Comparison of ENCODE assay signal across 8 cellular contexts in genomic region chr15:63505842-63506222, GRCh38. TPM values are rescaled to one million over a fixed set of nuclear protein-coding genes. Genes with fewer than 3 reads are reported as not detected.
A peak's percentile ranks its signal among the peaks of the same experiment; 100 is the strongest.
DNase-seq lines count a peak whose midpoint lies in the region; ATAC-seq, FAIRE-seq and TF ChIP-seq lines count a peak whose summit lies in the region.

No MANE protein-coding gene starts in this region.

- no peaks in the 10 kb centered on the region for H3K9me3 Mint-ChIP-seq in T-helper 2 cell treated with Interferon-gamma antibody and Interleukin-4, amounts not matched to agents 5 μg/mL and 100 μg/mL, for 36 hours
- no peaks in the 10 kb centered on the region for H3K9me3 Mint-ChIP-seq in activated naive CD8-positive, alpha-beta T cell treated with anti-CD3 and anti-CD28 coated beads, Interleukin-2, amount 10 ng/mL, durations not matched to agents 7 days and 5 days

- dilution Hi-C loops in keratinocyte (cut with MboI; ENCODE audit: extremely low pct_ligation_motif_present, low sequenced_read_pairs): no loop called here

- FAIRE-seq in keratinocyte (lab: Jason Lieb, UNC): no peak

- peaks cover 60% of the 10 kb centered on the region for H3K79me2 ChIP-seq in keratinocyte (ENCODE audit: control insufficient read depth, insufficient read depth, low read length)

- H3K36me3 Mint-ChIP-seq in T-helper 2 cell treated with Interferon-gamma antibody and Interleukin-4, amounts not matched to agents 5 μg/mL and 100 μg/mL, for 36 hours (ENCODE audit: low read depth): peaks cover 2% of the 10 kb centered on the region
- H3K36me3 Mint-ChIP-seq in activated naive CD8-positive, alpha-beta T cell treated with anti-CD3 and anti-CD28 coated beads, Interleukin-2, amount 10 ng/mL, durations not matched to agents 7 days and 5 days: peaks cover 2% of the 10 kb centered on the region

- DNase-seq in T-helper 2 cell treated with Interferon-gamma antibody and Interleukin-4, amounts not matched to agents 5 μg/mL and 100 μg/mL, for 36 hours (ENCODE audit: low spot score): no peak
- DNase-seq in T-helper 2 cell (no peak), keratinocyte (ENCODE audit: low read depth, low spot score) (no peak), substantia nigra (lab: John Stamatoyannopoulos, UW) (no peak), D341Med (ENCODE audit: low spot score) (no peak), AML-193 (lab: John Stamatoyannopoulos, UW) (no peak)
- DNase-seq in activated naive CD8-positive, alpha-beta T cell treated with anti-CD3 and anti-CD28 coated beads, Interleukin-2, amount 10 ng/mL, durations not matched to agents 7 days and 5 days: no peak
- DNase-seq in stimulated activated CD4-positive, alpha-beta T cell treated with anti-CD3 and anti-CD28 coated beads, Interleukin-12 subunit alpha, Interleukin-12 subunit beta, amount 100 ng/mL, for 4 hours: no peak

- H3K27me3 ChIP-seq in keratinocyte (ENCODE audit: control insufficient read depth, extremely low read depth, insufficient read depth, low read length): no peaks in the 10 kb centered on the region

- H3K4me1 ChIP-seq in keratinocyte (ENCODE audit: control insufficient read depth, extremely low read depth, insufficient read depth, low read length): peaks cover 66% of the 10 kb centered on the region

- peak overlapping the region; percentile 91 for H3K27ac Mint-ChIP-seq in T-helper 2 cell treated with Interferon-gamma antibody and Interleukin-4, amounts not matched to agents 5 μg/mL and 100 μg/mL, for 36 hours
- peak overlapping the region; percentile 90 for H3K27ac Mint-ChIP-seq in activated naive CD8-positive, alpha-beta T cell treated with anti-CD3 and anti-CD28 coated beads, Interleukin-2, amount 10 ng/mL, durations not matched to agents 7 days and 5 days

- H3K4me3 Mint-ChIP-seq in T-helper 2 cell treated with Interferon-gamma antibody and Interleukin-4, amounts not matched to agents 5 μg/mL and 100 μg/mL, for 36 hours: peak overlapping the region; percentile 92
- peak overlapping the region; percentile 96 for H3K4me3 Mint-ChIP-seq in activated naive CD8-positive, alpha-beta T cell treated with anti-CD3 and anti-CD28 coated beads, Interleukin-2, amount 10 ng/mL, durations not matched to agents 7 days and 5 days

- ATAC-seq in activated naive CD8-positive, alpha-beta T cell treated with anti-CD3 and anti-CD28 coated beads, Interleukin-2, amount 10 ng/mL, durations not matched to agents 7 days and 5 days (ENCODE audit: low read depth): no peak

- peak overlapping the region; percentile 78 for H3K27ac ChIP-seq in keratinocyte (ENCODE audit: control insufficient read depth, insufficient read depth, low read length)
- peak overlapping the region; percentile 83 for H3K27ac ChIP-seq in substantia nigra (ENCODE audit: low read depth, low read length, poor library complexity, severe bottlenecking)

- H2AFZ ChIP-seq in keratinocyte (ENCODE audit: control insufficient read depth, low read length): no peak overlapping the region

- H3K4me1 Mint-ChIP-seq in T-helper 2 cell treated with Interferon-gamma antibody and Interleukin-4, amounts not matched to agents 5 μg/mL and 100 μg/mL, for 36 hours (ENCODE audit: low read depth): peaks cover 71% of the 10 kb centered on the region
- H3K4me1 Mint-ChIP-seq in activated naive CD8-positive, alpha-beta T cell treated with anti-CD3 and anti-CD28 coated beads, Interleukin-2, amount 10 ng/mL, durations not matched to agents 7 days and 5 days: peaks cover 59% of the 10 kb centered on the region

- peak overlapping the region; percentile 89 for H3K9ac ChIP-seq in keratinocyte (ENCODE audit: control insufficient read depth, extremely low read depth, insufficient read depth, low read length)

- peak overlapping the region; percentile 56 to 83 (median 80) for H3K4me3 ChIP-seq in keratinocyte (ENCODE audit: control insufficient read depth in 2 of 3, extremely low read depth in 1 of 3, insufficient read depth in 2 of 3, low read depth in 1 of 3, low read length in 3 of 3)

- H3K27me3 Mint-ChIP-seq in T-helper 2 cell treated with Interferon-gamma antibody and Interleukin-4, amounts not matched to agents 5 μg/mL and 100 μg/mL, for 36 hours (ENCODE audit: low read depth): no peaks in the 10 kb centered on the region
- no peaks in the 10 kb centered on the region for H3K27me3 Mint-ChIP-seq in activated naive CD8-positive, alpha-beta T cell treated with anti-CD3 and anti-CD28 coated beads, Interleukin-2, amount 10 ng/mL, durations not matched to agents 7 days and 5 days

- peak overlapping the region; percentile 99 for H3K4me2 ChIP-seq in keratinocyte (ENCODE audit: control insufficient read depth, extremely low read depth, insufficient read depth, low read depth, low read length)

- peak in 1 of 3 experiments; percentile 1 for TF ChIP-seq CTCF in keratinocyte (optimal IDR thresholded peaks at IDR 0.05 in 1 of 3, IDR thresholded peaks at IDR 0.05 in 1 of 3, conservative IDR thresholded peaks at IDR 0.05 in 1 of 3; ENCODE audit: extremely low read depth in 1 of 3, insufficient read depth in 2 of 3, low read length in 3 of 3)

- no peaks in the 10 kb centered on the region for H3K36me3 ChIP-seq in keratinocyte (ENCODE audit: control insufficient read depth in 2 of 2, extremely low read depth in 1 of 2, insufficient read depth in 2 of 2, low read length in 2 of 2)

- POLR2A ChIA-PET in activated naive CD8-positive, alpha-beta T cell treated with anti-CD3 and anti-CD28 coated beads, Interleukin-2, amount 10 ng/mL, durations not matched to agents 7 days and 5 days (lab: Charles Lee): interaction anchor here (1.0 to 4.9 kb wide), 14 partner anchors 8 to 657 kb away, joined by 3 to 52 read pairs (median 12); partner anchors contain the start of genes FBXL22 and PPIB

- H4K20me1 ChIP-seq in keratinocyte (ENCODE audit: control insufficient read depth, extremely low read depth, insufficient read depth, low read length): no peaks in the 10 kb centered on the region

- H3K9me1 ChIP-seq in keratinocyte (ENCODE audit: control insufficient read depth, extremely low read depth, insufficient read depth, low read length): no peaks in the 10 kb centered on the region

- H3K9me3 ChIP-seq in keratinocyte (ENCODE audit: control insufficient read depth, low read depth, low read length): no peaks in the 10 kb centered on the region

RNA-seq across cellular contexts. Expression of gene USP3, which starts 1.4 kb away (rescaled TPM):
- 10 to 100 TPM; 75.6 to 83.1 TPM for total RNA-seq in activated naive CD8-positive, alpha-beta T cell treated with anti-CD3 and anti-CD28 coated beads, Interleukin-2, amount 10 ng/mL, durations not matched to agents 7 days and 5 days
- polyA plus RNA-seq in keratinocyte: 8.3 to 19.9 TPM (median 16.2 TPM) in 3 replicates
- polyA plus RNA-seq in keratinocyte (2011; ENCODE audit: low read depth): 57.4 TPM
- polyA plus RNA-seq in keratinocyte (2011; cell fraction: cytosol; rRNA removed): 10.6 and 17.3 TPM in 2 replicates
- 29.1 and 32.3 TPM in 2 replicates for polyA plus RNA-seq in keratinocyte (2011; cell fraction: nucleus; rRNA removed)
- polyA plus RNA-seq in keratinocyte (2012; ENCODE audit: low replicate concordance): 18.0 and 25.1 TPM in 2 replicates
- polyA minus RNA-seq in keratinocyte: 12.1 to 23.0 TPM (median 19.0 TPM) in 3 replicates
- 6.3 TPM for polyA minus RNA-seq in keratinocyte (2011; cell fraction: cytosol; rRNA and poly(A)+ RNA removed)
- polyA minus RNA-seq in keratinocyte (2011; cell fraction: nucleus; rRNA and poly(A)+ RNA removed): 20.5 and 31.2 TPM in 2 replicates
